ENCODE assay signal across 16 cellular contexts in the genomic region with DNA sequence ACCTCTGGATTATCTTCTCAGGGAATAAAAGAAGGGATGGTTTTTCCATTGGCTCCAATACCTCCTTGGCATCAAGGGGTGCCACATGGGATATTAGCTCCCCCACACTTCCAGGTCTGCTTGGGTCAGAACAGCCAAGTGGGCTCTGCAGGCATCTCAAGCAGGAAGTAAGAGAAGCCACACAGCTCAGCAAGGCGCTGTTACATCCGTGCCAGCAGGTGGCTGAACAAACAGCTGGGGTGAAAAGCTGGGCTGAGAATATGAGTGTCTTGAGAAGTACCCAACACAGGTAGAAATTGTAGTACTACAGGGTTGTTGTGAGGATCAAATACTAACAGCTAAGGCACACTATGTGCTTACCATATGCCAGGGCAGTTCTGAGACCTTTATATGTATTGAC.
"Had no signal": no experiment of that assay in that cellular context is flagged by ENCODE, and none has a peak within 500 bp of the region (broad histone marks: within the 10 kb centered on the region; RNA-seq: fewer than 3 reads in every experiment).

No MANE protein-coding gene starts in this region.

- H3K27ac ChIP-seq: foreskin keratinocyte, stomach, thoracic aorta had no signal

- H3K36me3 ChIP-seq: thoracic aorta had no signal

- ATAC-seq: activated T-cell treated with anti-CD3 and anti-CD28 coated beads, Interleukin-2, amount 50 U/mL, for 72 hours; foreskin keratinocyte; left lobe of liver; natural killer cell treated with Interleukin-12 subunit alpha and Interleukin-12 subunit beta and Interleukin-15 and Interleukin-18, amount 100 ng/mL, for 72 hours; right cardiac atrium had no signal

- H3K9me3 ChIP-seq: stomach, thoracic aorta had no signal

- H3K4me3 ChIP-seq: stomach, thoracic aorta had no signal

- H3K4me1 ChIP-seq: foreskin keratinocyte had no signal

- DNase-seq: activated CD4-positive, alpha-beta memory T cell treated with anti-CD3 and anti-CD28 coated beads for 36 hours; activated CD8-positive, alpha-beta memory T cell treated with anti-CD3 and anti-CD28 coated beads, Interleukin-2, amount 50 U/mL, for 4 hours; activated gamma-delta T cell treated with Interleukin-2 at 50 U/mL for 16 hours; activated naive CD8-positive, alpha-beta T cell treated with anti-CD3 and anti-CD28 coated beads for 36 hours; activated T-cell treated with anti-CD3 and anti-CD28 coated beads, Interleukin-2, amount 50 U/mL, for 72 hours; aorta; foreskin keratinocyte; islet precursor cell; mammary epithelial cell; occipital lobe; right cardiac atrium; small intestine; stomach had no signal
